9 cellular contexts compared by ENCODE assay signal in the genomic region with DNA sequence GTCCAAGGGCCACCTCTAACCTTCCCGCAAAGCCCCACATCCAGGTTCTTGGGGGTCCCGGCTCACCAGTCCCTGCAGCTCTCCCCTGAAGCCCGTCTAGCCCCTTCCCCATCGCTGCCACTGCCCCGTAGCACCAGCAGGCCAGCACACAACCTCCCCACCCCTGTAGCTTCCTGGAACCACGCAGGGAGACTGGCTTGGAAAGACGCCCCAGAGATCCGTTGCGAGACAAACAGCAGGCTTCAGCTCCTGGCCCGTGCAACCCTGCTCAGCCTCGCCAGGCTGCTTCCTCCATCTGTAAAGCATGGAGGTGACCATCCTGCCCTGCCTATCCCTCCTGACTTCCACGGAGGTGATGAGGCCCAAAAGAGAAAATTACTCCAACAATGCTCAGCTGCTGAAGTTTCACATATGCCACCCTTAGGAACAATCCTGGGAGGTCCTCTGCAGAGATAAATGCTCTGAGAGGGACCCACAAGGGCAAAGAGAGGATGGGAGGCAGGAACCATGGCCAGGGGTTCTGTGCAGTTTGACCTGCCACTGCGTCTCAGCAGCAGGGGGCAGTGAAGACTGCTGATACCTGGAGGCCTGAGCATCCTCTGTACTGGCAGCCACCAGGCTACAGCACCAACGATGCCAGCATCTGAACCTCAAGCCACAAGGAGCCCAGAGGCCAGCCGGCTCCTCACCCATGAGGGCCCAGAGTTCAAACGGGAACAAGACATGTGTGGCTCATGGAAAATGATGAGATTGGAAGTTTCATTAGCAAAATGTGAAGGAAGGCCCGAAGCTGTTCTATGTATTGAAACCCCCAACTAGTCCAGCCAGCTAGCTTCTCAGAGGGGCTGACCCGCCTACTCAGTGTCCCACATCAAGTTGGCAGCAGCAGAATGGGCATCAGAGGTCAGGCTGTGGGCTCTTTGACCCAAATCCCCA. TPM values are rescaled to one million over a fixed set of nuclear protein-coding genes. Genes with fewer than 3 reads are reported as not detected.
DNase-seq lines count a peak whose midpoint lies in the region; ATAC-seq, FAIRE-seq and TF ChIP-seq lines count a peak whose summit lies in the region.
"Had no signal": no experiment of that assay in that cellular context is flagged by ENCODE, and none has a peak within 500 bp of the region (broad histone marks: within the 10 kb centered on the region; RNA-seq: fewer than 3 reads in every experiment).

No MANE protein-coding gene starts in this region.

- peaks cover 26 to 90% of the 10 kb centered on the region in 2 experiments for H3K79me2 ChIP-seq in H1 (ENCODE audit: control insufficient read depth in 1 of 2, insufficient read depth in 2 of 2, low read length in 2 of 2)

- no peak overlapping the region for H3K4me3 ChIP-seq in GM12875 (ENCODE audit: low read depth, low read length)
- no peak overlapping the region for H3K4me3 ChIP-seq in WERI-Rb-1 (ENCODE audit: low read depth, low read length)
- no peak overlapping the region for H3K4me3 ChIP-seq in H1 (ENCODE audit: extremely low read depth in 1 of 4, insufficient read depth in 2 of 4, low read depth in 3 of 4, low read length in 4 of 4)
- H3K4me3 ChIP-seq: suprapubic skin had no signal

- FAIRE-seq in H1 (lab: Jason Lieb, UNC), result no peak

- TF ChIP-seq EP300 in H1 (IDR thresholded peaks at IDR 0.05; ENCODE audit: borderline replicate concordance in 1 of 2, low read depth in 2 of 2, low read length in 2 of 2), result no peak

- H3K9ac ChIP-seq in H1 (replicated peaks in 1 of 4; ENCODE audit: extremely low read depth in 1 of 4, low read depth in 3 of 4, low read length in 3 of 4), result no peak overlapping the region

- 89% methylated on average over 18 of the region's 18 CpGs; no CpG with 5 or more reads in 1 of the 2 experiments for WGBS in H1 (ENCODE audit: extremely low coverage in 1 of 2, insufficient coverage in 1 of 2, insufficient read length in 1 of 2, insufficient replicate concordance in 2 of 2, low coverage in 1 of 2, low lambda C conversion rate in 2 of 2, missing lambda C conversion rate in 1 of 2), 2 experiments

- no peak overlapping the region for H3K18ac ChIP-seq in H1 (ENCODE audit: extremely low read depth, low read length)

- no peak overlapping the region for H4K91ac ChIP-seq in H1 (replicated peaks; ENCODE audit: insufficient read length, low read length)

- peaks cover 17% of the 10 kb centered on the region for H3K79me1 ChIP-seq in H1 (ENCODE audit: low read depth, low read length)

- no peak overlapping the region for H2AK5ac ChIP-seq in H1 (ENCODE audit: low read depth, low read length)

- H4K20me1 ChIP-seq in H1 (replicated peaks in 1 of 2; ENCODE audit: control insufficient read depth in 1 of 2, insufficient read depth in 2 of 2, low read length in 2 of 2), result peaks cover 22 to 40% of the 10 kb centered on the region in 2 experiments

- no peak overlapping the region for H2BK12ac ChIP-seq in H1 (ENCODE audit: low read depth, low read length)

- peaks cover 4 to 10% (median 7%) of the 10 kb centered on the region in 4 experiments for H3K4me1 ChIP-seq in H1 (replicated peaks in 1 of 4; ENCODE audit: control insufficient read depth in 3 of 4, insufficient read depth in 4 of 4, low read length in 3 of 4)

- H3K27me3 ChIP-seq in WERI-Rb-1 (ENCODE audit: insufficient read depth, low read depth, severe bottlenecking), result no peaks in the 10 kb centered on the region
- H3K27me3 ChIP-seq in H1 (replicated peaks in 1 of 4; ENCODE audit: control insufficient read depth in 3 of 4, extremely low read depth in 1 of 4, insufficient read depth in 3 of 4, low read length in 3 of 4), result no peaks in the 10 kb centered on the region; a peak in 1 of 7 replicates
- H3K27me3 ChIP-seq: suprapubic skin had no signal

- H2AFZ ChIP-seq in H1 (ENCODE audit: low read length), result no peak overlapping the region

- H2BK15ac ChIP-seq in H1 (ENCODE audit: low read length), result no peak overlapping the region

- no peak overlapping the region for H3K14ac ChIP-seq in H1 (ENCODE audit: insufficient read length)

- no peak overlapping the region for H2BK5ac ChIP-seq in H1 (ENCODE audit: low read depth, low read length)

- H3K56ac ChIP-seq in H1 (replicated peaks; ENCODE audit: insufficient read length, low read depth, low read length), result no peak overlapping the region

- H2BK120ac ChIP-seq in H1 (replicated peaks; ENCODE audit: low read depth, low read length), result no peak overlapping the region

- no peak overlapping the region for H4K5ac ChIP-seq in H1 (ENCODE audit: insufficient read length, low read depth, low read length)

- H3K4ac ChIP-seq in H1 (replicated peaks; ENCODE audit: insufficient read length, low read depth, low read length), result no peak overlapping the region

- CTCF ChIA-PET in H1 (lab: Charles Lee; ENCODE audit: partially characterized antibody), result interaction anchor here (0.7 to 1.8 kb wide), 8 partner anchors 9 to 67 kb away, joined by 3 to 9 read pairs (median 3); partner anchors contain the start of gene DGCR2

- no peak overlapping the region for H2BK20ac ChIP-seq in H1 (ENCODE audit: low read length)

- H4K8ac ChIP-seq in H1 (ENCODE audit: extremely low read depth, insufficient read depth, low read length), result no peak overlapping the region; the same call in 1 of the 2 replicates

- no peak overlapping the region for H3K4me2 ChIP-seq in H1 (ENCODE audit: insufficient read depth in 1 of 2, low read depth in 2 of 2, low read length in 2 of 2)

- H3K23me2 ChIP-seq in H1 (ENCODE audit: low read depth, low read length), result no peaks in the 10 kb centered on the region

- H3K27ac ChIP-seq in WERI-Rb-1 (no peak overlapping the region), H1 (ENCODE audit: low read depth, low read length) (no peak overlapping the region)
- H3K27ac ChIP-seq: suprapubic skin had no signal

- TF ChIP-seq CTCF in GM12875 (IDR thresholded peaks at IDR 0.05; ENCODE audit: borderline replicate concordance, insufficient read depth, low read depth, low read length) (peak; percentile 59), WERI-Rb-1 (IDR thresholded peaks at IDR 0.05; ENCODE audit: low read depth, low read length) (peak; percentile 72), H1 (IDR thresholded peaks at IDR 0.05; ENCODE audit: control extremely low read depth in 1 of 3, insufficient read depth in 1 of 3, low read depth in 1 of 3, low read length in 3 of 3) (peak; percentile 46 to 67 (median 58))

- no peak overlapping the region for H3K23ac ChIP-seq in H1 (ENCODE audit: insufficient read length)

- TF ChIP-seq POLR2A in H1 (IDR thresholded peaks at IDR 0.05; ENCODE audit: control extremely low read depth in 1 of 2, low read depth in 2 of 2, low read length in 2 of 2), result no peak

- POLR2A ChIA-PET in H1 (lab: Charles Lee; ENCODE audit: partially characterized antibody), result no interaction called here

- peak; percentile 55 to 58 for TF ChIP-seq RAD21 in H1 (IDR thresholded peaks at IDR 0.05 in 1 of 2, conservative IDR thresholded peaks at IDR 0.05 in 1 of 2; ENCODE audit: low read depth in 2 of 2, low read length in 2 of 2)

- no peak for DNase-seq in WERI-Rb-1
- no peak for DNase-seq in H1 (ENCODE audit: low read depth in 1 of 2, low spot score in 2 of 2)
- peak; percentile 30 for DNase-seq in stimulated activated CD4-positive, alpha-beta T cell treated with anti-CD3 and anti-CD28 coated beads, Interleukin-12 subunit alpha, Interleukin-12 subunit beta, amount 100 ng/mL, for 4 hours
- DNase-seq in amniotic stem cell (lab: John Stamatoyannopoulos, UW), result no peak
- no peak for DNase-seq in NCI-H2081 treated with DMSO at 0.1 percent for 48 hours (lab: John Stamatoyannopoulos, UW)
- DNase-seq in GF-D8 (lab: John Stamatoyannopoulos, UW), result no peak

- H3K36me3 ChIP-seq in WERI-Rb-1 (no peaks in the 10 kb centered on the region), H1 (ENCODE audit: control insufficient read depth in 2 of 4, insufficient read depth in 4 of 4, low read length in 3 of 4) (no peaks in the 10 kb centered on the region)
- H3K36me3 ChIP-seq: suprapubic skin had no signal

- H3K9me3 ChIP-seq in WERI-Rb-1 (ENCODE audit: severe bottlenecking), result no peaks in the 10 kb centered on the region
- no peaks in the 10 kb centered on the region for H3K9me3 ChIP-seq in H1 (ENCODE audit: insufficient read depth in 2 of 2, low read depth in 1 of 2, low read length in 1 of 2)
- H3K9me3 ChIP-seq: suprapubic skin had no signal

- ATAC-seq in HG02885 (IDR thresholded peaks at IDR 0.05; ENCODE audit: poor library complexity, unreplicated experiment), result no peak

RNA-seq across cellular contexts. Expression of gene DGCR2, which starts 16.1 kb away (rescaled TPM):
- 62.2 and 65.5 TPM in 2 replicates for total RNA-seq in H1 (2021; fragmentation: NEBNext Ultra II Directional; extraction: Animal tissue kit (Norgen Biotek cat#: 25700))
- polyA plus RNA-seq in H1 (2011; rRNA removed), result 42.3 and 74.8 TPM in 2 replicates
- 42.6 TPM for polyA plus RNA-seq in H1 (2011; cell fraction: cytosol; rRNA removed)
- 58.0 TPM for polyA plus RNA-seq in H1 (2011; cell fraction: nucleus; rRNA removed)
- polyA plus RNA-seq in H1 (2012, experiment 1 of 2), result 49.8 to 57.4 TPM (median 51.5 TPM) in 4 replicates
- 59.6 TPM for polyA plus RNA-seq in H1 (2012, experiment 2 of 2)
- 53.6 TPM for polyA plus RNA-seq in H1 (2013, experiment 1 of 2)
- polyA plus RNA-seq in H1 (2013, experiment 2 of 2), result 60.2 TPM
- 47.2 and 62.3 TPM in 2 replicates for polyA minus RNA-seq in H1 (2011; rRNA and poly(A)+ RNA removed)
- polyA minus RNA-seq in H1 (2011; cell fraction: cytosol; rRNA and poly(A)+ RNA removed), result 46.5 TPM
- 33.3 TPM for polyA minus RNA-seq in H1 (2011; cell fraction: nucleus; rRNA and poly(A)+ RNA removed)

RNA-seq across cellular contexts. Expression of gene TSSK2, which starts 25.0 kb away (rescaled TPM):
- total RNA-seq in H1 (2021; fragmentation: NEBNext Ultra II Directional; extraction: Animal tissue kit (Norgen Biotek cat#: 25700)), result not detected in 2 replicates
- polyA plus RNA-seq in H1 (2011; rRNA removed), result not detected in 2 replicates
- not detected for polyA plus RNA-seq in H1 (2011; cell fraction: cytosol; rRNA removed)
- not detected for polyA plus RNA-seq in H1 (2011; cell fraction: nucleus; rRNA removed)
- not detected in 4 replicates for polyA plus RNA-seq in H1 (2012, experiment 1 of 2)
- polyA plus RNA-seq in H1 (2012, experiment 2 of 2), result not detected
- not detected for polyA plus RNA-seq in H1 (2013, experiment 1 of 2)
- polyA plus RNA-seq in H1 (2013, experiment 2 of 2), result 0.02 TPM
- polyA minus RNA-seq in H1 (2011; rRNA and poly(A)+ RNA removed), result 0.13 TPM in 1 of 2 replicates, not detected in the other
- not detected for polyA minus RNA-seq in H1 (2011; cell fraction: cytosol; rRNA and poly(A)+ RNA removed)
- not detected for polyA minus RNA-seq in H1 (2011; cell fraction: nucleus; rRNA and poly(A)+ RNA removed)
- total RNA-seq: suprapubic skin had no signal

RNA-seq across cellular contexts. Expression of gene ESS2, which starts 38.3 kb away (rescaled TPM):
- total RNA-seq in H1 (2021; fragmentation: NEBNext Ultra II Directional; extraction: Animal tissue kit (Norgen Biotek cat#: 25700)), result 16.0 and 18.6 TPM in 2 replicates
- polyA plus RNA-seq in H1 (2011; rRNA removed), result 12.2 and 16.7 TPM in 2 replicates
- polyA plus RNA-seq in H1 (2011; cell fraction: cytosol; rRNA removed), result 18.9 TPM
- polyA plus RNA-seq in H1 (2011; cell fraction: nucleus; rRNA removed), result 17.1 TPM
- 10.7 to 15.4 TPM (median 14.2 TPM) in 4 replicates for polyA plus RNA-seq in H1 (2012, experiment 1 of 2)
- 10.9 TPM for polyA plus RNA-seq in H1 (2012, experiment 2 of 2)
- polyA plus RNA-seq in H1 (2013, experiment 1 of 2), result 9.0 TPM
- polyA plus RNA-seq in H1 (2013, experiment 2 of 2), result 9.0 TPM
- polyA minus RNA-seq in H1 (2011; rRNA and poly(A)+ RNA removed), result 4.1 and 5.7 TPM in 2 replicates
- polyA minus RNA-seq in H1 (2011; cell fraction: cytosol; rRNA and poly(A)+ RNA removed), result 5.6 TPM
- polyA minus RNA-seq in H1 (2011; cell fraction: nucleus; rRNA and poly(A)+ RNA removed), result 4.3 TPM

RNA-seq across cellular contexts. Expression of gene GSC2, which starts 44.0 kb away (rescaled TPM):
- 0.42 and 0.48 TPM in 2 replicates for total RNA-seq in H1 (2021; fragmentation: NEBNext Ultra II Directional; extraction: Animal tissue kit (Norgen Biotek cat#: 25700))
- 0.17 and 0.19 TPM in 2 replicates for polyA plus RNA-seq in H1 (2011; rRNA removed)
- polyA plus RNA-seq in H1 (2011; cell fraction: cytosol; rRNA removed), result 0.08 TPM
- not detected for polyA plus RNA-seq in H1 (2011; cell fraction: nucleus; rRNA removed)
- polyA plus RNA-seq in H1 (2012, experiment 1 of 2), result 0.31 TPM in 2 of 4 replicates, not detected in the others
- polyA plus RNA-seq in H1 (2012, experiment 2 of 2), result not detected
- polyA plus RNA-seq in H1 (2013, experiment 1 of 2), result 0.04 TPM
- 0.09 TPM for polyA plus RNA-seq in H1 (2013, experiment 2 of 2)
- polyA minus RNA-seq in H1 (2011; rRNA and poly(A)+ RNA removed), result not detected in 2 replicates
- not detected for polyA minus RNA-seq in H1 (2011; cell fraction: cytosol; rRNA and poly(A)+ RNA removed)
- polyA minus RNA-seq in H1 (2011; cell fraction: nucleus; rRNA and poly(A)+ RNA removed), result not detected
- total RNA-seq: suprapubic skin had no signal
